ENCODE assay signal across 34 cellular contexts in the genomic region with DNA sequence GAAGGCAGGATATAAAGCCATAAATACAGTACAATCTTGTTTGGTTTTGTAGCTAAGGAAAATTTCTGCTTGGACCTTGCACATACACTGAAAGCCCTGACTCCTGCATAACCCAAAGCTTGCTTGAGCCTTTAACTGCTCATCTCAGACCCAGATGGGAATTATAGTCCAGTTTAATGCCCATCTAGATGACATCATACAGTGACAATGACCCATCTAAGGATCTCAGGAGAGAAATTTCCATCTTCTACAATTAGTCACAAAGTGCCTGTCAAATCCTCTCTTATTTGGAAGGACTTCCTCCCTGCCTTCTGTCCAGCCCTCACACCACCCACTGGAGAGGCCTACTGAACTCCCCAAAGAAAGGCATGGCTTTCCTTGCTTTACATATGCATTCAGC.
"Had no signal": no experiment of that assay in that cellular context is flagged by ENCODE, and none has a peak within 500 bp of the region (broad histone marks: within the 10 kb centered on the region; RNA-seq: fewer than 3 reads in every experiment).

No MANE protein-coding gene starts in this region.

- ATAC-seq: activated naive CD4-positive, alpha-beta T cell treated with anti-CD3 and anti-CD28 coated beads, Interleukin-2, amount 50 U/mL, for 72 hours; activated naive CD8-positive, alpha-beta T cell treated with anti-CD3 and anti-CD28 coated beads, Interleukin-2, amount 50 U/mL, for 24 hours; activated T-cell treated with anti-CD3 and anti-CD28 coated beads, Interleukin-2, amount 50 U/mL, for 4 hours; activated T-cell treated with anti-CD3 and anti-CD28 coated beads, Interleukin-2, amount 50 U/mL, for 72 hours; activated T-helper 17 cell treated with anti-CD3 and anti-CD28 coated beads, Interleukin-2, amount 50 U/mL, for 72 hours had no signal

- H3K36me3 ChIP-seq: adrenal gland, ascending aorta, brain microvascular endothelial cell, breast epithelium, cardiac muscle cell had no signal

- H3K27ac ChIP-seq: adrenal gland, ascending aorta, brain microvascular endothelial cell, breast epithelium, cardiac muscle cell had no signal

- H3K4me1 ChIP-seq: adrenal gland, ascending aorta, breast epithelium had no signal

- FAIRE-seq: astrocyte, bronchial epithelial cell had no signal

- H3K4me3 ChIP-seq: adrenal gland, ascending aorta, breast epithelium, cardiac muscle cell had no signal

- DNase-seq: activated effector memory CD4-positive, alpha-beta T cell treated with anti-CD3 and anti-CD28 coated beads, Interleukin-2, amount 50 U/mL, for 16 hours; activated effector memory CD4-positive, alpha-beta T cell treated with Interleukin-2 at 50 U/mL for 16 hours; activated gamma-delta T cell; activated gamma-delta T cell treated with Interleukin-2 at 50 U/mL for 16 hours; activated naive CD4-positive, alpha-beta T cell; activated naive CD4-positive, alpha-beta T cell treated with anti-CD3 and anti-CD28 coated beads for 36 hours; activated naive CD4-positive, alpha-beta T cell treated with anti-CD3 and anti-CD28 coated beads, Interleukin-2, amount 10 ng/mL, durations not matched to agents 7 days and 5 days; activated naive CD4-positive, alpha-beta T cell treated with anti-CD3 and anti-CD28 coated beads, Interleukin-2, amount 50 U/mL, for 16 hours; activated naive CD4-positive, alpha-beta T cell treated with Interleukin-2 at 50 U/mL for 16 hours; activated naive CD8-positive, alpha-beta T cell treated with anti-CD3 and anti-CD28 coated beads for 36 hours; activated naive CD8-positive, alpha-beta T cell treated with anti-CD3 and anti-CD28 coated beads, Interleukin-2, amount 10 ng/mL, durations not matched to agents 7 days and 5 days; activated naive CD8-positive, alpha-beta T cell treated with anti-CD3 and anti-CD28 coated beads, Interleukin-2, amount 50 U/mL, for 24 hours; activated T-cell treated with anti-CD3 and anti-CD28 coated beads for 4 hours; activated T-cell treated with anti-CD3 and anti-CD28 coated beads, Interleukin-2, amount 50 U/mL, for 1 hour; activated T-cell treated with anti-CD3 and anti-CD28 coated beads, Interleukin-2, amount 50 U/mL, for 24 hours; activated T-cell treated with anti-CD3 and anti-CD28 coated beads, Interleukin-2, amount 50 U/mL, for 4 hours; activated T-cell treated with anti-CD3 and anti-CD28 coated beads, Interleukin-2, amount 50 U/mL, for 48 hours; activated T-cell treated with anti-CD3 and anti-CD28 coated beads, Interleukin-2, amount 50 U/mL, for 72 hours; adrenal gland; amniotic stem cell; amygdala; anterior cingulate cortex; aorta; brain microvascular endothelial cell; caudate nucleus; central memory CD4-positive, alpha-beta T cell; cerebellar nuclear complex had no signal

- H3K9me3 ChIP-seq: adrenal gland, ascending aorta, breast epithelium had no signal

- H3K27me3 ChIP-seq: adrenal gland, ascending aorta, brain microvascular endothelial cell, breast epithelium, cardiac muscle cell had no signal
